In the genomic region with DNA sequence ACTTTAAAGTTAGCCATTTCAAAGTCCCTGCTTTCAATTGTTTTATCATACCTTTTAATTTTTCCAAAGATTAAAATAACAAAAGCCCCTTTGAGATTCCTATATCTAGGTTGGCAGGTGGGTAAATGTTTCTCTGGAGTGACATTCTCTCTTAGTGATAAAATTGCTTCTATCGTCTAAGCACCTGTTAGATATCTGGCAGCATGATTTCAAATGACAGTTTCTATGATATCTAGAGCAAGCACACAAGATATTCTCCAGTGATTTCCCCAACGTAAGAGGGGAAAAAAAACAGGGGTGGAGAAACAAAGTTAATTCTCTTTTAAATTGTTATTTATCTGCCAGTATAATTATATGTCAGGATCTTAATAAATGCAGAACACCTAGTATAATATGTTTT, we compare ENCODE assay signal across 20 cellular contexts.
"Had no signal": no experiment of that assay in that cellular context is flagged by ENCODE, and none has a peak within 500 bp of the region (broad histone marks: within the 10 kb centered on the region; RNA-seq: fewer than 3 reads in every experiment).

No MANE protein-coding gene starts in this region.

- H3K4me1 ChIP-seq: heart right ventricle, spleen, stomach had no signal

- DNase-seq: cortex of kidney; dorsolateral prefrontal cortex; effector CD8-positive, alpha-beta T cell; heart right ventricle; islet precursor cell; mammary epithelial cell; naive thymus-derived CD4-positive, alpha-beta T cell; nephron progenitor cell; spleen; stimulated activated CD4-positive, alpha-beta T cell treated with anti-CD3 and anti-CD28 coated beads, Interleukin-2, amount 100 ng/mL, for 24 hours; stimulated activated CD4-positive, alpha-beta T cell treated with anti-CD3 and anti-CD28 coated beads, Interleukin-4, amount 100 ng/mL, for 4 hours; stimulated activated naive CD4-positive, alpha-beta T cell; stomach; substantia nigra; trophoblast cell had no signal

- H3K27ac ChIP-seq: dorsolateral prefrontal cortex, heart right ventricle, neutrophil, spleen, stomach, thoracic aorta had no signal

- H3K9me3 ChIP-seq: heart right ventricle, neutrophil, spleen, stomach, thoracic aorta had no signal

- H3K4me3 ChIP-seq: dorsolateral prefrontal cortex, heart right ventricle, spleen, stomach, thoracic aorta had no signal

- H3K36me3 ChIP-seq: heart right ventricle, neutrophil, spleen, stomach, thoracic aorta had no signal

- H3K27me3 ChIP-seq: dorsolateral prefrontal cortex, heart right ventricle, neutrophil, spleen, stomach had no signal

- ATAC-seq: esophagus mucosa; heart right ventricle; left lobe of liver; naive thymus-derived CD4-positive, alpha-beta T cell; sciatic nerve had no signal
